1 cellular context compared by ENCODE assay signal in the genomic region with DNA sequence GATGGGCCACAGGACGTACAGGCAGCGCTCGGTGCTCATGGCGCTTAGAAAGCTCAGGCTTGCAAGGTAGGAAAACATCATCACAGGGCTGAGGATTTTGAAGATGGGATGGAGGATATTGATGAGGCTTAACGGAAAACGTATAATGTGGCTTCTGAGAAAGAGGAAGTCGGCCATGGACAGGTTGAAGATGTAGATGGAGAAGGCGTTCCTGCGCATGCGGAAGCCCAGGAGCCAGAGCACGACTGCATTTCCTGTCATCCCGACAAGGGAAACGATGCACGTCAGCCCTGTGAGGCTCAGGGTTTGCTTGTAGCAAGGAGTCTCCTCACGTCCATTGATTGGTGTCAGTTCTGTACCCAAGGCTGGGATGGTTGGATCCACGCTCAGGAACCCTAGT.
A peak's percentile ranks its signal among the peaks of the same experiment; 100 is the strongest.
TF ChIP-seq lines count a peak whose summit lies in the region.

No MANE protein-coding gene starts in this region.

TF ChIP-seq in K562, 482 proteins besides CTCF, POLR2A, EP300 and RAD21 (continued from another document):
- TF ChIP-seq, protein P1, sequence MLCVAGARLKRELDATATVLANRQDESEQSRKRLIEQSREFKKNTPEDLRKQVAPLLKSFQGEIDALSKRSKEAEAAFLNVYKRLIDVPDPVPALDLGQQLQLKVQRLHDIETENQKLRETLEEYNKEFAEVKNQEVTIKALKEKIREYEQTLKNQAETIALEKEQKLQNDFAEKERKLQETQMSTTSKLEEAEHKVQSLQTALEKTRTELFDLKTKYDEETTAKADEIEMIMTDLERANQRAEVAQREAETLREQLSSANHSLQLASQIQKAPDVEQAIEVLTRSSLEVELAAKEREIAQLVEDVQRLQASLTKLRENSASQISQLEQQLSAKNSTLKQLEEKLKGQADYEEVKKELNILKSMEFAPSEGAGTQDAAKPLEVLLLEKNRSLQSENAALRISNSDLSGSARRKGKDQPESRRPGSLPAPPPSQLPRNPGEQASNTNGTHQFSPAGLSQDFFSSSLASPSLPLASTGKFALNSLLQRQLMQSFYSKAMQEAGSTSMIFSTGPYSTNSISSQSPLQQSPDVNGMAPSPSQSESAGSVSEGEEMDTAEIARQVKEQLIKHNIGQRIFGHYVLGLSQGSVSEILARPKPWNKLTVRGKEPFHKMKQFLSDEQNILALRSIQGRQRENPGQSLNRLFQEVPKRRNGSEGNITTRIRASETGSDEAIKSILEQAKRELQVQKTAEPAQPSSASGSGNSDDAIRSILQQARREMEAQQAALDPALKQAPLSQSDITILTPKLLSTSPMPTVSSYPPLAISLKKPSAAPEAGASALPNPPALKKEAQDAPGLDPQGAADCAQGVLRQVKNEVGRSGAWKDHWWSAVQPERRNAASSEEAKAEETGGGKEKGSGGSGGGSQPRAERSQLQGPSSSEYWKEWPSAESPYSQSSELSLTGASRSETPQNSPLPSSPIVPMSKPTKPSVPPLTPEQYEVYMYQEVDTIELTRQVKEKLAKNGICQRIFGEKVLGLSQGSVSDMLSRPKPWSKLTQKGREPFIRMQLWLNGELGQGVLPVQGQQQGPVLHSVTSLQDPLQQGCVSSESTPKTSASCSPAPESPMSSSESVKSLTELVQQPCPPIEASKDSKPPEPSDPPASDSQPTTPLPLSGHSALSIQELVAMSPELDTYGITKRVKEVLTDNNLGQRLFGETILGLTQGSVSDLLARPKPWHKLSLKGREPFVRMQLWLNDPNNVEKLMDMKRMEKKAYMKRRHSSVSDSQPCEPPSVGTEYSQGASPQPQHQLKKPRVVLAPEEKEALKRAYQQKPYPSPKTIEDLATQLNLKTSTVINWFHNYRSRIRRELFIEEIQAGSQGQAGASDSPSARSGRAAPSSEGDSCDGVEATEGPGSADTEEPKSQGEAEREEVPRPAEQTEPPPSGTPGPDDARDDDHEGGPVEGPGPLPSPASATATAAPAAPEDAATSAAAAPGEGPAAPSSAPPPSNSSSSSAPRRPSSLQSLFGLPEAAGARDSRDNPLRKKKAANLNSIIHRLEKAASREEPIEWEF (CRISPR knock-in tag; IDR thresholded peaks at IDR 0.05): no peak
- TF ChIP-seq CTBP1 (IDR thresholded peaks at IDR 0.05; ENCODE audit: borderline replicate concordance): peak; percentile 83
- TF ChIP-seq SPI1 (IDR thresholded peaks at IDR 0.05; ENCODE audit: borderline replicate concordance, low read depth, low read length): peak; percentile 83
- no peak for TF ChIP-seq ZNF589 (CRISPR knock-in tag; IDR thresholded peaks at IDR 0.05; ENCODE audit: low read depth)
- TF ChIP-seq NRF1 (conservative IDR thresholded peaks at IDR 0.05 in 1 of 2, IDR thresholded peaks at IDR 0.05 in 1 of 2): peak; percentile 89 to 91
- TF ChIP-seq ILK (tag; IDR thresholded peaks at IDR 0.05; ENCODE audit: borderline replicate concordance, low read depth): no peak
